ENCODE assay signal across 1 cellular context in the genomic region with DNA sequence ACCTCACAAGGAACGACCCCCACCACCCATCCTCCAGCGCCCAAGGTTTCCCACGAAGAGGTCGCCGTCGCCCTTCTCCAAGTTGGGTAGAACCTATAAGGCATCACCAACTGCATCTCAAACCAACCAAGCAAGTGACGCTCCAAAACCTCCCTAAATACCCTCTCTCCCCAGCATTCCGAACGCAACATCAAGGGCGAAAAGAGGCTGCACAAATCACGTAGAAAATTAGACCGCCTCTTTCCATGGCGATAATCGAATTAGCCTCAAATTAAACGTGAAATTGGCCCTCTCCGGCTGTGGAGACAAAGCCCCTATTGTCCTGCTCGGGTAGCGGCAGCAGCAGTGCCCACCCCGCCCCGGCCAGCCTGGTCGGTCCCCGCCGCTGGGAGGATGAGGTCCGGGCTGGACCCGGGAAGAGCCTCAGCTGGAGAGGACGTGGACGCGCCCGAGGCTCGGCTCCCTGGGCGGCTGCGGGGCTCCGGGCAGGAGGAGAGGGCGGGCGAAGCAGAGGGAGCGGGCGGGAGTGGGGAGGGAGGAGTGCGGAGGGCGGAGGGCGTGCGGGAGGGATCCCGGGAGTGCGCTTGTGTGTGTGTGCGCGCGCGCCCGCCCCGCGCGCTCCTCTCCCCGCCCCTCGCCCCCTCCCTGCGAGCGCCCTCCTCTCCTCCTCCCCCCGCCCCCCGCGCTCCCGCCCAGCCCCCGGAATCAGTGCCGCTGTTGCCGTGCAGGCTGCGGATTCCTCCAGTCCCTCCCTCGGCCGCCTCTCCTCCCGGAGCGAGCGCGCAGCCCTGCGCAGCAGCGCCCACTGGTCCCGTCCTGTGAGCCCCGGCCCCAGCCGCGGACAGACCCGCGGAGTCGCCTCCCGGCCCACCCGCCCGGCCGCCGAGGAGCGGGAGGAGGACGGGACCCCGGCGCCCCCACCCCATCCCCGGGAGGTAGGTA.
A peak's percentile ranks its signal among the peaks of the same experiment; 100 is the strongest.
TF ChIP-seq lines count a peak whose summit lies in the region.

Gene SPTBN1, plus strand, starts transcription at position 744 of the 942 bp plus-strand sequence. CDS start 70,092 bp downstream, outside the sequence.

TF ChIP-seq in HEK293, 187 proteins besides CTCF, POLR2A, EP300 and RAD21 (continued from another document and continues in another):
- TF ChIP-seq, protein P1, sequence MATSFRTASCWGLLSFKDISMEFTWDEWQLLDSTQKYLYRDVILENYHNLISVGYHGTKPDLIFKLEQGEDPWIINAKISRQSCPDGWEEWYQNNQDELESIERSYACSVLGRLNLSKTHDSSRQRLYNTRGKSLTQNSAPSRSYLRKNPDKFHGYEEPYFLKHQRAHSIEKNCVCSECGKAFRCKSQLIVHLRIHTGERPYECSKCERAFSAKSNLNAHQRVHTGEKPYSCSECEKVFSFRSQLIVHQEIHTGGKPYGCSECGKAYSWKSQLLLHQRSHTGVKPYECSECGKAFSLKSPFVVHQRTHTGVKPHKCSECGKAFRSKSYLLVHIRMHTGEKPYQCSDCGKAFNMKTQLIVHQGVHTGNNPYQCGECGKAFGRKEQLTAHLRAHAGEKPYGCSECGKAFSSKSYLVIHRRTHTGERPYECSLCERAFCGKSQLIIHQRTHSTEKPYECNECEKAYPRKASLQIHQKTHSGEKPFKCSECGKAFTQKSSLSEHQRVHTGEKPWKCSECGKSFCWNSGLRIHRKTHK (tag by site-specific recombination; IDR thresholded peaks at IDR 0.05), result no peak
- peak; percentile 77 for TF ChIP-seq SP2 (tag by site-specific recombination; IDR thresholded peaks at IDR 0.05)
- 0 out of 2 replicates have a peak, but pooled peaks have one; percentile 51 for TF ChIP-seq ZFP37 (tag by site-specific recombination; IDR thresholded peaks at IDR 0.05)
- TF ChIP-seq ZXDB (tag by site-specific recombination; IDR thresholded peaks at IDR 0.05), result 0 out of 2 replicates have a peak, but pooled peaks have one; percentile 20
- TF ChIP-seq ZNF555 (tag by site-specific recombination; conservative IDR thresholded peaks at IDR 0.05), result no peak
- TF ChIP-seq ZNF514 (tag by site-specific recombination; IDR thresholded peaks at IDR 0.05), result no peak
- TF ChIP-seq ZNF19 (tag by site-specific recombination; IDR thresholded peaks at IDR 0.05; ENCODE audit: low read depth), result no peak
- no peak for TF ChIP-seq ZNF473 (tag by site-specific recombination; IDR thresholded peaks at IDR 0.05)
- peak; percentile 84 for TF ChIP-seq ZBTB17 (tag by site-specific recombination; IDR thresholded peaks at IDR 0.05)
- no peak for TF ChIP-seq ZNF175 (tag by site-specific recombination; IDR thresholded peaks at IDR 0.05)
- no peak for TF ChIP-seq ZNF311 (tag by site-specific recombination; IDR thresholded peaks at IDR 0.05; ENCODE audit: borderline replicate concordance)
- TF ChIP-seq ZBTB8A (tag by site-specific recombination; IDR thresholded peaks at IDR 0.05), result peak; percentile 95
- TF ChIP-seq SP7 (tag by site-specific recombination; IDR thresholded peaks at IDR 0.05), result peak; percentile 26; the same call in 1 of the 2 replicates
- TF ChIP-seq ZNF561 (tag by site-specific recombination; IDR thresholded peaks at IDR 0.05; ENCODE audit: borderline replicate concordance), result 0 out of 2 replicates have a peak, but pooled peaks have one; percentile 14
- 0 out of 2 replicates have a peak, but pooled peaks have one; percentile 50 for TF ChIP-seq ZBTB1 (tag by site-specific recombination; IDR thresholded peaks at IDR 0.05)
- TF ChIP-seq, protein P2, sequence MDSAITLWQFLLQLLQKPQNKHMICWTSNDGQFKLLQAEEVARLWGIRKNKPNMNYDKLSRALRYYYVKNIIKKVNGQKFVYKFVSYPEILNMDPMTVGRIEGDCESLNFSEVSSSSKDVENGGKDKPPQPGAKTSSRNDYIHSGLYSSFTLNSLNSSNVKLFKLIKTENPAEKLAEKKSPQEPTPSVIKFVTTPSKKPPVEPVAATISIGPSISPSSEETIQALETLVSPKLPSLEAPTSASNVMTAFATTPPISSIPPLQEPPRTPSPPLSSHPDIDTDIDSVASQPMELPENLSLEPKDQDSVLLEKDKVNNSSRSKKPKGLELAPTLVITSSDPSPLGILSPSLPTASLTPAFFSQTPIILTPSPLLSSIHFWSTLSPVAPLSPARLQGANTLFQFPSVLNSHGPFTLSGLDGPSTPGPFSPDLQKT (IDR thresholded peaks at IDR 0.05; ENCODE audit: borderline replicate concordance, low read depth, low read length), result no peak
- TF ChIP-seq ZFHX2 (tag by site-specific recombination; conservative IDR thresholded peaks at IDR 0.05), result peak; percentile 68
- TF ChIP-seq ZNF768 (tag by site-specific recombination; IDR thresholded peaks at IDR 0.05), result no peak
- TF ChIP-seq ZNF843 (tag by site-specific recombination; IDR thresholded peaks at IDR 0.05), result 0 out of 2 replicates have a peak, but pooled peaks have one; percentile 16
- no peak for TF ChIP-seq ZNF354C (tag by site-specific recombination; IDR thresholded peaks at IDR 0.05; ENCODE audit: borderline replicate concordance, low read depth)
- no peak for TF ChIP-seq ZSCAN30 (tag by site-specific recombination; IDR thresholded peaks at IDR 0.05)
- TF ChIP-seq ZNF837 (tag by site-specific recombination; IDR thresholded peaks at IDR 0.05), result no peak
- TF ChIP-seq SCRT2 (tag by site-specific recombination; IDR thresholded peaks at IDR 0.05), result no peak; the same call in 1 of the 2 replicates
- TF ChIP-seq, protein P3, sequence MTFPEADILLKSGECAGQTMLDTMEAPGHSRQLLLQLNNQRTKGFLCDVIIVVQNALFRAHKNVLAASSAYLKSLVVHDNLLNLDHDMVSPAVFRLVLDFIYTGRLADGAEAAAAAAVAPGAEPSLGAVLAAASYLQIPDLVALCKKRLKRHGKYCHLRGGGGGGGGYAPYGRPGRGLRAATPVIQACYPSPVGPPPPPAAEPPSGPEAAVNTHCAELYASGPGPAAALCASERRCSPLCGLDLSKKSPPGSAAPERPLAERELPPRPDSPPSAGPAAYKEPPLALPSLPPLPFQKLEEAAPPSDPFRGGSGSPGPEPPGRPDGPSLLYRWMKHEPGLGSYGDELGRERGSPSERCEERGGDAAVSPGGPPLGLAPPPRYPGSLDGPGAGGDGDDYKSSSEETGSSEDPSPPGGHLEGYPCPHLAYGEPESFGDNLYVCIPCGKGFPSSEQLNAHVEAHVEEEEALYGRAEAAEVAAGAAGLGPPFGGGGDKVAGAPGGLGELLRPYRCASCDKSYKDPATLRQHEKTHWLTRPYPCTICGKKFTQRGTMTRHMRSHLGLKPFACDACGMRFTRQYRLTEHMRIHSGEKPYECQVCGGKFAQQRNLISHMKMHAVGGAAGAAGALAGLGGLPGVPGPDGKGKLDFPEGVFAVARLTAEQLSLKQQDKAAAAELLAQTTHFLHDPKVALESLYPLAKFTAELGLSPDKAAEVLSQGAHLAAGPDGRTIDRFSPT (tag by site-specific recombination; IDR thresholded peaks at IDR 0.05), result peak; percentile 70; the same call in 1 of the 2 replicates
- TF ChIP-seq, protein P4, sequence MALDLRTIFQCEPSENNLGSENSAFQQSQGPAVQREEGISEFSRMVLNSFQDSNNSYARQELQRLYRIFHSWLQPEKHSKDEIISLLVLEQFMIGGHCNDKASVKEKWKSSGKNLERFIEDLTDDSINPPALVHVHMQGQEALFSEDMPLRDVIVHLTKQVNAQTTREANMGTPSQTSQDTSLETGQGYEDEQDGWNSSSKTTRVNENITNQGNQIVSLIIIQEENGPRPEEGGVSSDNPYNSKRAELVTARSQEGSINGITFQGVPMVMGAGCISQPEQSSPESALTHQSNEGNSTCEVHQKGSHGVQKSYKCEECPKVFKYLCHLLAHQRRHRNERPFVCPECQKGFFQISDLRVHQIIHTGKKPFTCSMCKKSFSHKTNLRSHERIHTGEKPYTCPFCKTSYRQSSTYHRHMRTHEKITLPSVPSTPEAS (tag by site-specific recombination; IDR thresholded peaks at IDR 0.05), result 0 out of 2 replicates have a peak, but pooled peaks have one; percentile 29
- TF ChIP-seq ZEB2 (tag by site-specific recombination; IDR thresholded peaks at IDR 0.05), result peak; percentile 61
- TF ChIP-seq ZIC2 (tag by site-specific recombination; IDR thresholded peaks at IDR 0.05), result peak; percentile 57
- peak; percentile 96 for TF ChIP-seq ZBTB26 (tag by site-specific recombination; optimal IDR thresholded peaks at IDR 0.05)
- TF ChIP-seq ZNF660 (tag by site-specific recombination; IDR thresholded peaks at IDR 0.05), result 0 out of 2 replicates have a peak, but pooled peaks have one; percentile 14
- TF ChIP-seq, protein P5, sequence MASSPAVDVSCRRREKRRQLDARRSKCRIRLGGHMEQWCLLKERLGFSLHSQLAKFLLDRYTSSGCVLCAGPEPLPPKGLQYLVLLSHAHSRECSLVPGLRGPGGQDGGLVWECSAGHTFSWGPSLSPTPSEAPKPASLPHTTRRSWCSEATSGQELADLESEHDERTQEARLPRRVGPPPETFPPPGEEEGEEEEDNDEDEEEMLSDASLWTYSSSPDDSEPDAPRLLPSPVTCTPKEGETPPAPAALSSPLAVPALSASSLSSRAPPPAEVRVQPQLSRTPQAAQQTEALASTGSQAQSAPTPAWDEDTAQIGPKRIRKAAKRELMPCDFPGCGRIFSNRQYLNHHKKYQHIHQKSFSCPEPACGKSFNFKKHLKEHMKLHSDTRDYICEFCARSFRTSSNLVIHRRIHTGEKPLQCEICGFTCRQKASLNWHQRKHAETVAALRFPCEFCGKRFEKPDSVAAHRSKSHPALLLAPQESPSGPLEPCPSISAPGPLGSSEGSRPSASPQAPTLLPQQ (tag by site-specific recombination; IDR thresholded peaks at IDR 0.05), result no peak
- peak; percentile 78 for TF ChIP-seq KLF1 (tag by site-specific recombination; IDR thresholded peaks at IDR 0.05)
- TF ChIP-seq ZNF157 (tag by site-specific recombination; IDR thresholded peaks at IDR 0.05), result no peak
- peak; percentile 40; the same call in 1 of the 2 replicates for TF ChIP-seq ZNF76 (tag by site-specific recombination; IDR thresholded peaks at IDR 0.05; ENCODE audit: borderline replicate concordance, low read depth)
- TF ChIP-seq, protein P6, sequence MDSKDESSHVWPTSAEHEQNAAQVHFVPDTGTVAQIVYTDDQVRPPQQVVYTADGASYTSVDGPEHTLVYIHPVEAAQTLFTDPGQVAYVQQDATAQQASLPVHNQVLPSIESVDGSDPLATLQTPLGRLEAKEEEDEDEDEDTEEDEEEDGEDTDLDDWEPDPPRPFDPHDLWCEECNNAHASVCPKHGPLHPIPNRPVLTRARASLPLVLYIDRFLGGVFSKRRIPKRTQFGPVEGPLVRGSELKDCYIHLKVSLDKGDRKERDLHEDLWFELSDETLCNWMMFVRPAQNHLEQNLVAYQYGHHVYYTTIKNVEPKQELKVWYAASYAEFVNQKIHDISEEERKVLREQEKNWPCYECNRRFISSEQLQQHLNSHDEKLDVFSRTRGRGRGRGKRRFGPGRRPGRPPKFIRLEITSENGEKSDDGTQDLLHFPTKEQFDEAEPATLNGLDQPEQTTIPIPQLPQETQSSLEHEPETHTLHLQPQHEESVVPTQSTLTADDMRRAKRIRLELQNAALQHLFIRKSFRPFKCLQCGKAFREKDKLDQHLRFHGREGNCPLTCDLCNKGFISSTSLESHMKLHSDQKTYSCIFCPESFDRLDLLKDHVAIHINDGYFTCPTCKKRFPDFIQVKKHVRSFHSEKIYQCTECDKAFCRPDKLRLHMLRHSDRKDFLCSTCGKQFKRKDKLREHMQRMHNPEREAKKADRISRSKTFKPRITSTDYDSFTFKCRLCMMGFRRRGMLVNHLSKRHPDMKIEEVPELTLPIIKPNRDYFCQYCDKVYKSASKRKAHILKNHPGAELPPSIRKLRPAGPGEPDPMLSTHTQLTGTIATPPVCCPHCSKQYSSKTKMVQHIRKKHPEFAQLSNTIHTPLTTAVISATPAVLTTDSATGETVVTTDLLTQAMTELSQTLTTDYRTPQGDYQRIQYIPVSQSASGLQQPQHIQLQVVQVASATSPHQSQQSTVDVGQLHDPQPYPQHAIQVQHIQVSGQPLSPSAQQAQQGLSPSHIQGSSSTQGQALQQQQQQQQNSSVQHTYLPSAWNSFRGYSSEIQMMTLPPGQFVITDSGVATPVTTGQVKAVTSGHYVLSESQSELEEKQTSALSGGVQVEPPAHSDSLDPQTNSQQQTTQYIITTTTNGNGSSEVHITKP (tag by site-specific recombination; IDR thresholded peaks at IDR 0.05), result peak; percentile 40
- peak; percentile 65; the same call in 1 of the 2 replicates for TF ChIP-seq EGR2 (tag by site-specific recombination; IDR thresholded peaks at IDR 0.05; ENCODE audit: low read depth)
- TF ChIP-seq ZNF423 (tag by site-specific recombination; IDR thresholded peaks at IDR 0.05), result peak; percentile 74
- TF ChIP-seq, protein P7, sequence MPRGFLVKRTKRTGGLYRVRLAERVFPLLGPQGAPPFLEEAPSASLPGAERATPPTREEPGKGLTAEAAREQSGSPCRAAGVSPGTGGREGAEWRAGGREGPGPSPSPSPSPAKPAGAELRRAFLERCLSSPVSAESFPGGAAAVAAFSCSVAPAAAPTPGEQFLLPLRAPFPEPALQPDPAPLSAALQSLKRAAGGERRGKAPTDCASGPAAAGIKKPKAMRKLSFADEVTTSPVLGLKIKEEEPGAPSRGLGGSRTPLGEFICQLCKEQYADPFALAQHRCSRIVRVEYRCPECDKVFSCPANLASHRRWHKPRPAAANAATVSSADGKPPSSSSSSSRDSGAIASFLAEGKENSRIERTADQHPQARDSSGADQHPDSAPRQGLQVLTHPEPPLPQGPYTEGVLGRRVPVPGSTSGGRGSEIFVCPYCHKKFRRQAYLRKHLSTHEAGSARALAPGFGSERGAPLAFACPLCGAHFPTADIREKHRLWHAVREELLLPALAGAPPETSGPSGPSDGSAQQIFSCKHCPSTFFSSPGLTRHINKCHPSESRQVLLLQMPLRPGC (tag by site-specific recombination; IDR thresholded peaks at IDR 0.05), result no peak
- TF ChIP-seq ZNF366 (tag by site-specific recombination; conservative IDR thresholded peaks at IDR 0.05), result peak; percentile 62
